ENCODE assay signal across 8 cellular contexts in the genomic region with DNA sequence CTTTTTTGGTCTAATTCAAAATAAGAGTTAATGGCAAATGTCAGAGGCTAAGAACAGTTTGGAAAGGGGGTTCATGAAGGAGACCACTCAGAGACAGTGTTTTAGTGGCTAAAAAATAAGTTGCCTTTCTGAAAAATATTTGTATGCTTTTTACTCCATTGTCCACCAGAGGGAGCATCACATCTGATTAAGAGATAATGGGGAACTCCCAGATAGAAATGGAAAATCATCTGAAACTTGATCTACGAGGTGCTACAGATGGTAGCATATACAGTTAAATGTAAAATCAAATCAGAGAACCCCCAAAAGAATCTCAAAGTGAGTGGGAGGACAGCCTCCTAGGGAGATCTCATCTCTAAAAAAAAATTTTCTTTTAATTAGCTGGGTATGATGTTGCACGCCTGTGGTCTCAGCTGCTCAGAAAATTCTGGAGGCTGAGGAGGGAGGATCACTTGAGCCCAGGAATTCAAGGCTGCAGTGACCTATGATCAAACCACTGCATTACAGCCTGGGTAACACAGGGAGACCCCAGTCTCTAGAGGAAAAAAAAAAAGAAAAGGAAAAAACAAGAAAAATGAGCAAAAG. TPM values are rescaled to one million over a fixed set of nuclear protein-coding genes. Genes with fewer than 3 reads are reported as not detected.
A peak's percentile ranks its signal among the peaks of the same experiment; 100 is the strongest.
DNase-seq lines count a peak whose midpoint lies in the region; ATAC-seq, FAIRE-seq and TF ChIP-seq lines count a peak whose summit lies in the region.

No MANE protein-coding gene starts in this region.

- peak; percentile 89 for FAIRE-seq in pancreas (lab: Jason Lieb, UNC)

- H3K79me2 ChIP-seq in GM23248 (ENCODE audit: insufficient read depth) = peaks cover 39% of the 10 kb centered on the region

- no peak overlapping the region for H3K4me3 Mint-ChIP-seq in activated CD4-positive, alpha-beta T cell treated with anti-CD3 and anti-CD28 coated beads, Interleukin-2, amount 10 ng/mL, durations not matched to agents 24 days and 14 days

- H3K9ac ChIP-seq in GM23248 = no peak overlapping the region

- no peaks in the 10 kb centered on the region for H4K20me1 ChIP-seq in GM23248 (ENCODE audit: insufficient read depth)

- H3K27ac Mint-ChIP-seq in activated CD4-positive, alpha-beta T cell treated with anti-CD3 and anti-CD28 coated beads, Interleukin-2, amount 10 ng/mL, durations not matched to agents 24 days and 14 days = peak overlapping the region; percentile 46

- H3K27me3 Mint-ChIP-seq in activated CD4-positive, alpha-beta T cell treated with anti-CD3 and anti-CD28 coated beads, Interleukin-2, amount 10 ng/mL, durations not matched to agents 24 days and 14 days = no peaks in the 10 kb centered on the region

- no peaks in the 10 kb centered on the region for H3K36me3 Mint-ChIP-seq in activated CD4-positive, alpha-beta T cell treated with anti-CD3 and anti-CD28 coated beads, Interleukin-2, amount 10 ng/mL, durations not matched to agents 24 days and 14 days (ENCODE audit: low read depth)

- no peak overlapping the region for H3K4me3 ChIP-seq in GM23248
- no peak overlapping the region for H3K4me3 ChIP-seq in pancreas

- H3K4me2 ChIP-seq in GM23248 (ENCODE audit: unreplicated experiment) = no peak overlapping the region

- peak in 3 of 4 donors; percentile 65 to 81 (median 69) for ATAC-seq in pancreas
- ATAC-seq in GM19463 (IDR thresholded peaks at IDR 0.05; ENCODE audit: unreplicated experiment) = no peak

- H2AFZ ChIP-seq in GM23248 = no peak overlapping the region

- WGBS in GM23248 (ENCODE audit: low coverage in 1 of 2, low lambda C conversion rate in 2 of 2, missing lambda C conversion rate in 2 of 2), 2 experiments = 54 to 55% methylated on average over 2 of the region's 2 CpGs
- 50 to 52% methylated on average over 2 of the region's 2 CpGs for WGBS in pancreas, 2 donors

- peak; percentile 81 for DNase-seq in activated CD4-positive, alpha-beta T cell treated with anti-CD3 and anti-CD28 coated beads, Interleukin-2, amount 10 ng/mL, durations not matched to agents 24 days and 14 days
- DNase-seq in activated CD4-positive, alpha-beta T cell treated with anti-CD3 and anti-CD28 coated beads, Interleukin-2, amount 50 U/mL, for 1 hour = no peak
- DNase-seq in GM23248 = peak; percentile 79
- DNase-seq in NCI-H1105 treated with DMSO at 0.1 percent for 48 hours (lab: John Stamatoyannopoulos, UW) = peak; percentile 53
- peak; percentile 82 for DNase-seq in SKM-1 treated with dmso at 0.1 percent for 144 hours (lab: John Stamatoyannopoulos, UW; ENCODE audit: unreplicated experiment)
- peak; percentile 67 for DNase-seq in fibroblast of gingiva (ENCODE audit: low read depth)
- DNase-seq in pancreas = no peak

- H3K27me3 ChIP-seq in GM23248 (replicated peaks; ENCODE audit: insufficient read depth) (no peaks in the 10 kb centered on the region), pancreas (no peaks in the 10 kb centered on the region)

- no peaks in the 10 kb centered on the region for H3K9me3 ChIP-seq in GM23248 (ENCODE audit: low read depth)
- H3K9me3 ChIP-seq in pancreas = no peaks in the 10 kb centered on the region

- H3F3A ChIP-seq in GM23248 (ENCODE audit: insufficient read depth) = no peaks in the 10 kb centered on the region

- peaks cover 7% of the 10 kb centered on the region for H3K4me1 Mint-ChIP-seq in activated CD4-positive, alpha-beta T cell treated with anti-CD3 and anti-CD28 coated beads, Interleukin-2, amount 10 ng/mL, durations not matched to agents 24 days and 14 days

- H3K4me1 ChIP-seq in GM23248 (ENCODE audit: insufficient read depth) (no peaks in the 10 kb centered on the region), pancreas (no peaks in the 10 kb centered on the region)

- H3K9me2 ChIP-seq in GM23248 (ENCODE audit: insufficient read depth) = no peaks in the 10 kb centered on the region

- in situ Hi-C loops in GM23248 (cut with MboI) = no loop called here

- TF ChIP-seq CTCF in pancreas (IDR thresholded peaks at IDR 0.05) = peak; percentile 31 to 60 (median 45)

- intact Hi-C loops in activated CD4-positive, alpha-beta T cell treated with anti-CD3 and anti-CD28 coated beads, Interleukin-2, amount 10 ng/mL, durations not matched to agents 24 days and 14 days (cut with micrococcal nuclease) = loop anchor here (1.0 to 10.0 kb wide), 4 partner anchors 10 to 383 kb away; a partner anchor contains a TSS
- intact Hi-C loops in pancreas (cut with DNase I) = no loop called here

- H3K27ac ChIP-seq in GM23248 (no peak overlapping the region), pancreas (no peak overlapping the region)

- no peaks in the 10 kb centered on the region for H3K36me3 ChIP-seq in GM23248 (ENCODE audit: low read depth)
- H3K36me3 ChIP-seq in pancreas = no peaks in the 10 kb centered on the region

- no peaks in the 10 kb centered on the region for H3K9me3 Mint-ChIP-seq in activated CD4-positive, alpha-beta T cell treated with anti-CD3 and anti-CD28 coated beads, Interleukin-2, amount 10 ng/mL, durations not matched to agents 24 days and 14 days

RNA-seq across cellular contexts. Expression of a gene that starts 9.7 kb away (rescaled TPM):
- total RNA-seq in activated CD4-positive, alpha-beta T cell treated with anti-CD3 and anti-CD28 coated beads, Interleukin-2, amount 10 ng/mL, durations not matched to agents 24 days and 14 days = 23.9 and 24.4 TPM in 2 replicates
- total RNA-seq in GM23248 (2014; rRNA removed; shearing (Covaris generic)) = 32.1 and 39.1 TPM in 2 replicates
- polyA plus RNA-seq in GM23248 (2016; fragmentation: Nextera tagmentation; extraction: Ambion mirVana) = 39.1 and 44.8 TPM in 2 replicates
- total RNA-seq in pancreas = 10 to 100 TPM in 1 of 6 donors, 1 to 10 TPM in 5; 4.6 to 10.5 (median 6.7) TPM
- 1 to 10 TPM; 5.7 to 8.6 TPM for polyA plus RNA-seq in pancreas

Comparison
In these comparisons a context has a peak if more than half of its experiments do, and no peak if none do; other contexts are left out.
1. DNase-seq: peak in activated CD4-positive, alpha-beta T cell treated with anti-CD3 and anti-CD28 coated beads, Interleukin-2, amount 10 ng/mL, durations not matched to agents 24 days and 14 days (single experiment), GM23248 (single experiment), NCI-H1105 treated with DMSO at 0.1 percent for 48 hours (single experiment), SKM-1 treated with dmso at 0.1 percent for 144 hours (single experiment) and fibroblast of gingiva (single experiment); none in activated CD4-positive, alpha-beta T cell treated with anti-CD3 and anti-CD28 coated beads, Interleukin-2, amount 50 U/mL, for 1 hour (single experiment) and pancreas (0 of 6).